ENCODE assay signal across 28 cellular contexts in the genomic region with DNA sequence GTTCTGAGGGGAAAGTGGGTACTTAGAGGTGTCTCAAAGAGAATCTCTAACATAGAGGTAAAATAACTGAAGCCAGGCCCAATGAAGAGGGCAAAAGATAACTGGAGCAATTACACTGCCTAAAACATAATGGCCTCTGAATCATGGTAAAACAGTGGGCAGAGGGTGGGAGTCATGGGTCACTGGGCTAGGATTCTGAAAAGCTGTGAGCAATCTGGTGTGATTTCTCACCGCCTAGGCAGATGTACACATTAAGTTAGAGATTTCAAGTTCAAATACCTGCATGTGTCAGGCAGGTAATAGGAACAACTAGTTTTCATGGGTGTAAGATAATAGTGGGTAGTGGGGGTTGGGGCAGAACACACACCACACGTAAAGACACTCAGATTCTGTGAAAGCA.
"Had no signal": no experiment of that assay in that cellular context is flagged by ENCODE, and none has a peak within 500 bp of the region (broad histone marks: within the 10 kb centered on the region; RNA-seq: fewer than 3 reads in every experiment).

No MANE protein-coding gene starts in this region.

- H3K36me3 Mint-ChIP-seq: neural progenitor cell had no signal

- H3K36me3 ChIP-seq: left lung, lower lobe of right lung, neural progenitor cell, neutrophil, right atrium auricular region, right lobe of liver, suprapubic skin, thoracic aorta, tibial artery, upper lobe of right lung had no signal

- H3K4me3 Mint-ChIP-seq: naive thymus-derived CD8-positive, alpha-beta T cell; nephron; neural progenitor cell; stimulated activated naive CD8-positive, alpha-beta T cell treated with anti-CD3 and anti-CD28 coated beads, Interleukin-15, Interleukin-2, amounts not matched to agents 100 ng/mL and 50 ng/mL, for 24 hours had no signal

- H3K4me1 Mint-ChIP-seq: nephron, neural progenitor cell had no signal

- DNase-seq: islet precursor cell; left colon; left lung; lower lobe of right lung; mammary epithelial cell; mesenchymal stem cell; naive thymus-derived CD8-positive, alpha-beta T cell; occipital lobe; psoas muscle; right lobe of liver; stimulated activated CD4-positive, alpha-beta T cell treated with anti-CD3 and anti-CD28 coated beads, Interleukin-12 subunit alpha, Interleukin-12 subunit beta, amount 100 ng/mL, for 4 hours; stimulated activated CD4-positive, alpha-beta T cell treated with anti-CD3 and anti-CD28 coated beads, Interleukin-15, amount 100 ng/mL, for 24 hours; stimulated activated CD4-positive, alpha-beta T cell treated with anti-CD3 and anti-CD28 coated beads, Interleukin-2, amount 100 ng/mL, for 24 hours; stimulated activated CD4-positive, alpha-beta T cell treated with anti-CD3 and anti-CD28 coated beads, Interleukin-4, amount 100 ng/mL, for 1 hour; stimulated activated naive CD4-positive, alpha-beta T cell; tibial artery; trophoblast cell; upper lobe of right lung had no signal

- H3K4me1 ChIP-seq: left lung, lower lobe of right lung, neural progenitor cell, parathyroid adenoma, psoas muscle, right atrium auricular region, right lobe of liver, suprapubic skin, tibial artery, upper lobe of right lung had no signal

- H3K27ac Mint-ChIP-seq: naive thymus-derived CD8-positive, alpha-beta T cell; nephron; neural progenitor cell; stimulated activated naive CD8-positive, alpha-beta T cell treated with anti-CD3 and anti-CD28 coated beads, Interleukin-15, Interleukin-2, amounts not matched to agents 100 ng/mL and 50 ng/mL, for 24 hours had no signal

- ATAC-seq: left colon; left lung; lower lobe of right lung; naive thymus-derived CD8-positive, alpha-beta T cell; psoas muscle; right lobe of liver; upper lobe of right lung had no signal

- H3K9me3 Mint-ChIP-seq: naive thymus-derived CD8-positive, alpha-beta T cell; neural progenitor cell; stimulated activated naive CD8-positive, alpha-beta T cell treated with anti-CD3 and anti-CD28 coated beads, Interleukin-15, Interleukin-2, amounts not matched to agents 100 ng/mL and 50 ng/mL, for 24 hours had no signal

- H3K27ac ChIP-seq: hepatocyte, left lung, lower lobe of right lung, neural progenitor cell, neutrophil, parathyroid adenoma, psoas muscle, right atrium auricular region, right lobe of liver, skin epidermis, suprapubic skin, thoracic aorta, tibial artery, upper lobe of right lung had no signal

- H3K9me3 ChIP-seq: left lung, lower lobe of right lung, neutrophil, psoas muscle, right atrium auricular region, right lobe of liver, suprapubic skin, thoracic aorta, tibial artery, upper lobe of right lung had no signal

- H3K4me3 ChIP-seq: hepatocyte, left lung, lower lobe of right lung, neural progenitor cell, psoas muscle, right atrium auricular region, right lobe of liver, skin epidermis, suprapubic skin, thoracic aorta, tibial artery, upper lobe of right lung had no signal
